20 cellular contexts compared by ENCODE assay signal in the genomic region with DNA sequence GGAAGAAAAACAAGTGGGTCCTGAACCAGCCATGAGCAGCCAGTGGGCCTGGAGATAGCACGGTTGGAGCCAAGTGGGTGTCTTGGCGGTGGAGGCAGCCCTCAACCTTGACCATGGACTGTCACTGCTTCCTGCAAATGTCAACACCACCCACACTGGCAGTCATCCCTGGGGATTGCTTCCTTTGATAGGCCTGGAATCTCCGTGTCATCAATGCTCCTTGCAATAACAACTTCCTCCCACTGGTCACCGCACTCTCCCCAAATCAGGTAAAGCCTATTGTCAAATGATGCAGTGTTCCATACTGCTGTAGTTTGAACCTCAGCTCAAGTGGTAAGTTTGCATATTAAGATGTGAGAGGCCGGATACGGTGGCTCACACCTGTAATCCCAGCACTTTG.
"Had no signal": no experiment of that assay in that cellular context is flagged by ENCODE, and none has a peak within 500 bp of the region (broad histone marks: within the 10 kb centered on the region; RNA-seq: fewer than 3 reads in every experiment).

No MANE protein-coding gene starts in this region.

- H3K4me1 ChIP-seq: foreskin keratinocyte, left ventricle myocardium inferior, prostate gland, upper lobe of left lung had no signal

- ATAC-seq: activated CD8-positive, alpha-beta T cell treated with anti-CD3 and anti-CD28 coated beads, Interleukin-2, amount 10 ng/mL, durations not matched to agents 7 days and 5 days; foreskin keratinocyte; naive thymus-derived CD8-positive, alpha-beta T cell had no signal

- DNase-seq: activated CD4-positive, alpha-beta T cell treated with anti-CD3 and anti-CD28 coated beads for 1 hour; activated CD4-positive, alpha-beta T cell treated with anti-CD3 and anti-CD28 coated beads, Interleukin-2, amount 50 U/mL, for 1 hour; activated CD8-positive, alpha-beta T cell treated with anti-CD3 and anti-CD28 coated beads, Interleukin-2, amount 10 ng/mL, durations not matched to agents 7 days and 5 days; activated gamma-delta T cell; activated naive CD4-positive, alpha-beta T cell treated with anti-CD3 and anti-CD28 coated beads, Interleukin-2, amount 50 U/mL, for 16 hours; anterior cingulate cortex; caudate nucleus; effector CD8-positive, alpha-beta T cell; foreskin keratinocyte; left ventricle myocardium inferior; naive thymus-derived CD8-positive, alpha-beta T cell; stimulated activated CD4-positive, alpha-beta T cell treated with anti-CD3 and anti-CD28 coated beads, Interleukin-4, amount 100 ng/mL, for 24 hours; stimulated activated naive CD4-positive, alpha-beta T cell treated with Interleukin-2 at 50 U/mL for 16 hours; T-helper 9 cell; upper lobe of left lung had no signal

- H3K27me3 ChIP-seq: foreskin keratinocyte, upper lobe of left lung had no signal

- H3K36me3 ChIP-seq: prostate gland had no signal

- H3K36me3 Mint-ChIP-seq: brain; mesothelial cell of epicardium; naive thymus-derived CD8-positive, alpha-beta T cell had no signal

- H3K27ac Mint-ChIP-seq: activated CD8-positive, alpha-beta T cell treated with anti-CD3 and anti-CD28 coated beads, Interleukin-2, amount 10 ng/mL, durations not matched to agents 7 days and 5 days; activated T-helper 1 cell treated with anti-CD3 and anti-CD28 coated beads, Interleukin-12 subunit alpha, Interleukin-12 subunit beta, Interleukin-2, Interleukin-4 antibody, amounts not matched to agents 30 ng/mL and 10 ng/mL and 1 ng/mL, durations not matched to agents 14 hours and 24 hours and 36 hours; brain; dendritic cell treated with granulocyte-macrophage colony-stimulating factor and Interleukin-4, amounts not matched to agents 40 ng/mL and 50 ng/mL, for 4 days; mesothelial cell of epicardium; naive thymus-derived CD8-positive, alpha-beta T cell had no signal

- H3K4me1 Mint-ChIP-seq: naive thymus-derived CD8-positive, alpha-beta T cell had no signal

- H3K9me3 ChIP-seq: left ventricle myocardium inferior, prostate gland, upper lobe of left lung had no signal

- H3K27ac ChIP-seq: foreskin keratinocyte, left ventricle myocardium inferior, prostate gland, upper lobe of left lung had no signal

- H3K9me3 Mint-ChIP-seq: activated T-helper 1 cell treated with anti-CD3 and anti-CD28 coated beads, Interleukin-12 subunit alpha, Interleukin-12 subunit beta, Interleukin-2, Interleukin-4 antibody, amounts not matched to agents 30 ng/mL and 10 ng/mL and 1 ng/mL, durations not matched to agents 14 hours and 24 hours and 36 hours; dendritic cell treated with granulocyte-macrophage colony-stimulating factor and Interleukin-4, amounts not matched to agents 40 ng/mL and 50 ng/mL, for 4 days; mesothelial cell of epicardium; naive thymus-derived CD8-positive, alpha-beta T cell had no signal

- H3K4me3 ChIP-seq: left ventricle myocardium inferior, prostate gland, upper lobe of left lung had no signal

- H3K4me3 Mint-ChIP-seq: activated CD8-positive, alpha-beta T cell treated with anti-CD3 and anti-CD28 coated beads, Interleukin-2, amount 10 ng/mL, durations not matched to agents 7 days and 5 days; activated T-helper 1 cell treated with anti-CD3 and anti-CD28 coated beads, Interleukin-12 subunit alpha, Interleukin-12 subunit beta, Interleukin-2, Interleukin-4 antibody, amounts not matched to agents 30 ng/mL and 10 ng/mL and 1 ng/mL, durations not matched to agents 14 hours and 24 hours and 36 hours; brain; dendritic cell treated with granulocyte-macrophage colony-stimulating factor and Interleukin-4, amounts not matched to agents 40 ng/mL and 50 ng/mL, for 4 days; mesothelial cell of epicardium; naive thymus-derived CD8-positive, alpha-beta T cell had no signal
